Comparison of ENCODE assay signal across 1 cellular context in genomic region chr7:45347804-45348203, GRCh38.
TF ChIP-seq lines count a peak whose summit lies in the region.

No MANE protein-coding gene starts in this region.

TF ChIP-seq in H1, 55 proteins besides CTCF, POLR2A, EP300 and RAD21 (continued from another document):
- TF ChIP-seq CHD7 (IDR thresholded peaks at IDR 0.05; ENCODE audit: insufficient replicate concordance, low read length) (no peak), ATF2 (IDR thresholded peaks at IDR 0.05; ENCODE audit: low read length) (no peak), JUND (IDR thresholded peaks at IDR 0.05; ENCODE audit: low read length) (no peak), TBP (IDR thresholded peaks at IDR 0.05; ENCODE audit: low read depth, low read length) (no peak), SRF (IDR thresholded peaks at IDR 0.05; ENCODE audit: low read depth, low read length) (no peak), SIRT6 (IDR thresholded peaks at IDR 0.05; ENCODE audit: low read length) (no peak), BCL11A (IDR thresholded peaks at IDR 0.05; ENCODE audit: low read depth in 2 of 2, low read length in 2 of 2) (no peak), HDAC6 (IDR thresholded peaks at IDR 0.05; ENCODE audit: low read depth, low read length) (no peak), BRCA1 (IDR thresholded peaks at IDR 0.05; ENCODE audit: low read depth, low read length) (no peak), NRF1 (IDR thresholded peaks at IDR 0.05; ENCODE audit: low read depth, low read length) (no peak), CEBPB (IDR thresholded peaks at IDR 0.05; ENCODE audit: low read depth, low read length) (no peak), HDAC2 (IDR thresholded peaks at IDR 0.05; ENCODE audit: borderline replicate concordance in 1 of 2, low read depth in 2 of 2, low read length in 2 of 2) (no peak), CTBP2 (IDR thresholded peaks at IDR 0.05; ENCODE audit: borderline replicate concordance, insufficient read depth, insufficient read length, low read length) (no peak), CREB1 (IDR thresholded peaks at IDR 0.05) (no peak), CHD1 (IDR thresholded peaks at IDR 0.05; ENCODE audit: low read depth, low read length) (no peak), KDM4A (IDR thresholded peaks at IDR 0.05; ENCODE audit: low read depth, low read length, severe bottlenecking) (no peak), SP1 (IDR thresholded peaks at IDR 0.05; ENCODE audit: low read depth, low read length) (no peak)
TF ChIP-seq in H1: peak in this region for 0.
